ENCODE assay signal across 27 cellular contexts in the genomic region with DNA sequence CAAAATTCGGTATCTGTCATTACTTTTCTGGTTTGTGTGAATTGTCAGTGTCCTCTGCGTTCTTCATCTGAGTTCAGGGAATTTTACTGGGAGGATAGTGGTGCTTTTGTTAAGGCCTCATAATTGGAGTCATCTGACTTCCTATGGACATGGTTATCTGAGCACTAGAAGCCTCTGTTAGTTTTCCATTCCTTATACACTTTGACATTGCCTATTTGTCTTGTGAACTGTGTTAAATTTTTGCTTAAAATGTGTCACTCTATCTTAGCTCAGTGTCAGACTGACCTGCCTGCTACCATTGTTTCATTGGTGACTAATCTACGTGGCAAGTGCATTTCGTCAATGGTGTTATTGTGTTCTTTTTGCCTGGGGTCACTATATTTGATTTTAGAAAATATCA.
"Had no signal": no experiment of that assay in that cellular context is flagged by ENCODE, and none has a peak within 500 bp of the region (broad histone marks: within the 10 kb centered on the region; RNA-seq: fewer than 3 reads in every experiment).

No MANE protein-coding gene starts in this region.

- H3K9me3 Mint-ChIP-seq: activated naive CD8-positive, alpha-beta T cell treated with anti-CD3 and anti-CD28 coated beads for 36 hours; activated T-cell treated with anti-CD3 and anti-CD28 coated beads, Interleukin-2, amount 50 U/mL, for 24 hours; activated T-helper 17 cell treated with anti-CD3 and anti-CD28 coated beads, Interleukin-2, amount 50 U/mL, for 72 hours; memory B cell; nephron; stimulated activated naive CD8-positive, alpha-beta T cell treated with anti-CD3 and anti-CD28 coated beads, Interleukin-15, Interleukin-2, amounts not matched to agents 100 ng/mL and 50 ng/mL, for 24 hours had no signal

- H3K4me3 ChIP-seq: gastrocnemius medialis, psoas muscle, right lobe of liver, skin epidermis, suprapubic skin, tibial nerve, uterus had no signal

- H3K4me3 Mint-ChIP-seq: activated naive CD8-positive, alpha-beta T cell treated with anti-CD3 and anti-CD28 coated beads for 36 hours; activated T-cell treated with anti-CD3 and anti-CD28 coated beads, Interleukin-2, amount 50 U/mL, for 24 hours; activated T-helper 17 cell treated with anti-CD3 and anti-CD28 coated beads, Interleukin-2, amount 50 U/mL, for 72 hours; memory B cell; nephron; stimulated activated naive CD8-positive, alpha-beta T cell treated with anti-CD3 and anti-CD28 coated beads, Interleukin-15, Interleukin-2, amounts not matched to agents 100 ng/mL and 50 ng/mL, for 24 hours had no signal

- H3K36me3 ChIP-seq: gastrocnemius medialis, right lobe of liver, suprapubic skin, tibial nerve, uterus had no signal

- ATAC-seq: activated T-helper 17 cell treated with anti-CD3 and anti-CD28 coated beads, Interleukin-2, amount 50 U/mL, for 72 hours; esophagus mucosa; gastrocnemius medialis; left cardiac atrium; psoas muscle; right lobe of liver had no signal

- H3K9me3 ChIP-seq: gastrocnemius medialis, psoas muscle, right lobe of liver, suprapubic skin, tibial nerve, uterus had no signal

- H3K4me1 Mint-ChIP-seq: activated naive CD8-positive, alpha-beta T cell treated with anti-CD3 and anti-CD28 coated beads for 36 hours; activated T-helper 17 cell treated with anti-CD3 and anti-CD28 coated beads, Interleukin-2, amount 50 U/mL, for 72 hours; memory B cell; nephron had no signal

- H3K27ac Mint-ChIP-seq: activated naive CD8-positive, alpha-beta T cell treated with anti-CD3 and anti-CD28 coated beads for 36 hours; activated T-cell treated with anti-CD3 and anti-CD28 coated beads, Interleukin-2, amount 50 U/mL, for 24 hours; activated T-helper 17 cell treated with anti-CD3 and anti-CD28 coated beads, Interleukin-2, amount 50 U/mL, for 72 hours; memory B cell; nephron; stimulated activated naive CD8-positive, alpha-beta T cell treated with anti-CD3 and anti-CD28 coated beads, Interleukin-15, Interleukin-2, amounts not matched to agents 100 ng/mL and 50 ng/mL, for 24 hours had no signal

- H3K27me3 Mint-ChIP-seq: activated naive CD8-positive, alpha-beta T cell treated with anti-CD3 and anti-CD28 coated beads for 36 hours; activated T-cell treated with anti-CD3 and anti-CD28 coated beads, Interleukin-2, amount 50 U/mL, for 24 hours; activated T-helper 17 cell treated with anti-CD3 and anti-CD28 coated beads, Interleukin-2, amount 50 U/mL, for 72 hours; memory B cell; stimulated activated naive CD8-positive, alpha-beta T cell treated with anti-CD3 and anti-CD28 coated beads, Interleukin-15, Interleukin-2, amounts not matched to agents 100 ng/mL and 50 ng/mL, for 24 hours had no signal

- DNase-seq: activated CD4-positive, alpha-beta T cell treated with anti-CD3 and anti-CD28 coated beads for 1 hour; activated CD4-positive, alpha-beta T cell treated with anti-CD3 and anti-CD28 coated beads, Interleukin-2, amount 50 U/mL, for 4 hours; activated CD8-positive, alpha-beta memory T cell treated with anti-CD3 and anti-CD28 coated beads for 24 hours; activated CD8-positive, alpha-beta memory T cell treated with anti-CD3 and anti-CD28 coated beads, Interleukin-2, amount 50 U/mL, for 4 hours; activated naive CD4-positive, alpha-beta T cell treated with Interleukin-2 at 50 U/mL for 16 hours; activated naive CD8-positive, alpha-beta T cell treated with anti-CD3 and anti-CD28 coated beads for 36 hours; activated T-cell treated with anti-CD3 and anti-CD28 coated beads, Interleukin-2, amount 50 U/mL, for 24 hours; amniotic stem cell; cerebellar nuclear complex; effector CD4-positive, alpha-beta T cell; gastrocnemius medialis; islet precursor cell; left cardiac atrium; psoas muscle; right lobe of liver; stimulated activated CD4-positive, alpha-beta T cell treated with anti-CD3 and anti-CD28 coated beads, Interleukin-1b, Interleukin-23, amount 100 ng/mL, for 48 hours; T-helper 1 cell; T-helper 9 cell; uterus had no signal

- H3K36me3 Mint-ChIP-seq: activated naive CD8-positive, alpha-beta T cell treated with anti-CD3 and anti-CD28 coated beads for 36 hours; memory B cell had no signal

- H3K27me3 ChIP-seq: gastrocnemius medialis, right lobe of liver, suprapubic skin, tibial nerve, uterus had no signal

- H3K4me1 ChIP-seq: gastrocnemius medialis, psoas muscle, right lobe of liver, suprapubic skin, uterus had no signal
